ENCODE assay signal across 20 cellular contexts in the genomic region with DNA sequence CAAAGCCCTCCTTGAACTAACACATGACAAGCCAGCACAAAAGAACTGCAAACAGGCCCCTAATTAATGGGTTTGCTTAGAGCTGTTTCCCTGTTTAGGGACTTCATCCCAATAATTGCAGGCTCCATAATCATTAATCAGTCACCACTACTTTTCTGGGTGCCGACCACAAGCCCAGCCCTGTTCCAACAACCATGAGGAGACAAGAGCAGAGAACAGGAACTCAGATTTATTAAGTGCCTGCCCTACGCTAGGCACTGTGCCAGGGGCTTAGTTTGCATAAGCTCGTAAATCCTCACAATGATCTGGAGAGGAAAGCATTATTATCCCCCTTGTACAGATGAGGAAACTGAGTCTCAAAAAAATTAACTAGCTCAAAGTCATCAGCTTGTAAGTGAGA.
A peak's percentile ranks its signal among the peaks of the same experiment; 100 is the strongest.
DNase-seq lines count a peak whose midpoint lies in the region; ATAC-seq and TF ChIP-seq lines count a peak whose summit lies in the region.
"Had no signal": no experiment of that assay in that cellular context is flagged by ENCODE, and none has a peak within 500 bp of the region (broad histone marks: within the 10 kb centered on the region; RNA-seq: fewer than 3 reads in every experiment).

No MANE protein-coding gene starts in this region.

- DNase-seq in A673 (ENCODE audit: low spot score) = peak; percentile 65
- peak; percentile 54 for DNase-seq in NCI-H1417 treated with DMSO at 0.1 percent for 48 hours (lab: John Stamatoyannopoulos, UW)
- peak; percentile 43 for DNase-seq in islet precursor cell
- DNase-seq in gastrocnemius medialis = no peak
- DNase-seq in NCI-H1048 (lab: John Stamatoyannopoulos, UW) = no peak
- DNase-seq in NCI-H2227 treated with DMSO at 0.1 percent for 48 hours (lab: John Stamatoyannopoulos, UW) = no peak
- no peak for DNase-seq in Caco-2
- DNase-seq: CD8-positive, alpha-beta memory T cell; GDM1; KBM-7; MV-4-11; NCI-H1694; NCI-H446; NCI-H748 treated with DMSO at 0.1 percent for 48 hours; Peyer's patch had no signal

- no peaks in the 10 kb centered on the region for H3K27me3 Mint-ChIP-seq in Caco-2 (ENCODE audit: insufficient read depth, unreplicated experiment)
- H3K27me3 Mint-ChIP-seq: CD8-positive, alpha-beta memory T cell had no signal

- no peak for TF ChIP-seq CTCF in A673 (conservative IDR thresholded peaks at IDR 0.05; ENCODE audit: low read depth, low read length)
- no peak for TF ChIP-seq CTCF in gastrocnemius medialis (IDR thresholded peaks at IDR 0.05 in 4 of 5, conservative IDR thresholded peaks at IDR 0.05 in 1 of 5)
- TF ChIP-seq CTCF in Caco-2 (IDR thresholded peaks at IDR 0.05; ENCODE audit: insufficient read depth in 1 of 2, low read depth in 1 of 2, low read length in 1 of 2, severe bottlenecking in 1 of 2, unreplicated experiment in 1 of 2) = no peak

- H3K9me3 Mint-ChIP-seq in Caco-2 (ENCODE audit: unreplicated experiment) = peaks cover 9% of the 10 kb centered on the region

- no peak overlapping the region for H3K27ac ChIP-seq in A673 (ENCODE audit: low read depth, low read length, poor library complexity, severe bottlenecking)
- peak overlapping the region; percentile 89 to 98 (median 98) for H3K27ac ChIP-seq in gastrocnemius medialis
- H3K27ac ChIP-seq: BLaER1 treated with 17β-estradiol and CSF1 and Interleukin-3, amounts not matched to agents 10 nM and 100 nM; Peyer's patch had no signal

- intact Hi-C loops in A673 (cut with micrococcal nuclease; ENCODE audit: unreplicated experiment) = no loop called here
- intact Hi-C loops in gastrocnemius medialis (cut with DNase I; ENCODE audit: low total_unique reads) = loop anchor here (5.0 kb wide), 1 partner anchor 437 kb away; a partner anchor contains a TSS
- intact Hi-C loops in Caco-2 (cut with micrococcal nuclease; ENCODE audit: unreplicated experiment) = no loop called here

- H3K4me3 ChIP-seq in A673 (ENCODE audit: low read depth, low read length, poor library complexity, severe bottlenecking) = no peak overlapping the region
- H3K4me3 ChIP-seq in gastrocnemius medialis = no peak overlapping the region
- no peak overlapping the region for H3K4me3 ChIP-seq in Caco-2 (ENCODE audit: low read depth, low read length)
- H3K4me3 ChIP-seq: BLaER1 treated with 17β-estradiol and CSF1 and Interleukin-3, amounts not matched to agents 10 nM and 100 nM; GM12878; GM23338; Peyer's patch had no signal

- no peaks in the 10 kb centered on the region for H3K36me3 ChIP-seq in A673 (ENCODE audit: insufficient read depth, low read length, poor library complexity, severe bottlenecking)
- no peaks in the 10 kb centered on the region for H3K36me3 ChIP-seq in gastrocnemius medialis
- no peaks in the 10 kb centered on the region for H3K36me3 ChIP-seq in Caco-2 (ENCODE audit: control insufficient read depth, insufficient read depth, low read length)
- H3K36me3 ChIP-seq: Peyer's patch had no signal

- peaks cover 41% of the 10 kb centered on the region for H3K4me1 Mint-ChIP-seq in Caco-2 (ENCODE audit: low read depth, unreplicated experiment)
- H3K4me1 Mint-ChIP-seq: CD8-positive, alpha-beta memory T cell; GM23338 had no signal

- CTCF ChIA-PET in A673 (lab: Charles Lee) (no interaction called here), Caco-2 (lab: Charles Lee) (no interaction called here)

- POLR2A ChIA-PET in A673 (lab: Charles Lee; ENCODE audit: low non-redundant PET) (no interaction called here), Caco-2 (lab: Charles Lee) (no interaction called here)

- in situ Hi-C loops in gastrocnemius medialis (cut with MboI; ENCODE audit: low sequenced_read_pairs in 4 of 4) = loop anchor here in 2 of 4 donors (5.0 to 10.0 kb wide), 2 partner anchors 70 to 127 kb away; no protein-coding TSS in a partner anchor

- H3K36me3 Mint-ChIP-seq in Caco-2 (ENCODE audit: insufficient read depth, unreplicated experiment) = no peaks in the 10 kb centered on the region

- no peak for TF ChIP-seq POLR2A in gastrocnemius medialis (IDR thresholded peaks at IDR 0.05)

- ATAC-seq in gastrocnemius medialis = no peak
- ATAC-seq: GM12878, GM23338, HCT116, Right ventricle myocardium inferior had no signal

- no peak overlapping the region for H3K27ac Mint-ChIP-seq in Caco-2 (ENCODE audit: unreplicated experiment)
- H3K27ac Mint-ChIP-seq: GM23338 had no signal

- H3K9me3 ChIP-seq in A673 (ENCODE audit: low read depth, low read length, poor library complexity, severe bottlenecking) (no peaks in the 10 kb centered on the region), gastrocnemius medialis (no peaks in the 10 kb centered on the region), Caco-2 (peaks cover 13% of the 10 kb centered on the region; the same call in 1 of the 2 replicates)
- H3K9me3 ChIP-seq: Peyer's patch had no signal

- no TSS peak for BruUV-seq in A673 (replicated peaks; lab: Mats Ljungman, UMichigan)
- BruUV-seq in Caco-2 (replicated peaks; lab: Mats Ljungman, UMichigan) = no TSS peak

- peaks cover 12% of the 10 kb centered on the region for H3K4me1 ChIP-seq in A673 (ENCODE audit: insufficient read depth, low read length, poor library complexity, severe bottlenecking)
- peaks cover 67 to 69% of the 10 kb centered on the region in 2 donors for H3K4me1 ChIP-seq in gastrocnemius medialis
- peaks cover 29% of the 10 kb centered on the region for H3K4me1 ChIP-seq in Caco-2
- H3K4me1 ChIP-seq: BLaER1 treated with 17β-estradiol and CSF1 and Interleukin-3, amounts not matched to agents 10 nM and 100 nM had no signal

- no peak overlapping the region for H3K4me3 Mint-ChIP-seq in Caco-2 (ENCODE audit: unreplicated experiment)
- H3K4me3 Mint-ChIP-seq: CD8-positive, alpha-beta memory T cell; GM23338 had no signal

- H3K27me3 ChIP-seq in A673 (replicated peaks; ENCODE audit: insufficient read depth, low read depth, low read length, poor library complexity) (no peaks in the 10 kb centered on the region), gastrocnemius medialis (no peaks in the 10 kb centered on the region), Caco-2 (replicated peaks; ENCODE audit: control insufficient read depth, insufficient read depth, low read length) (no peaks in the 10 kb centered on the region)
- H3K27me3 ChIP-seq: BLaER1 treated with 17β-estradiol and CSF1 and Interleukin-3, amounts not matched to agents 10 nM and 100 nM; Peyer's patch had no signal

Comparison
In these comparisons a context has a peak if more than half of its experiments do, and no peak if none do; other contexts are left out.
1. DNase-seq: peak in A673 (single experiment), NCI-H1417 treated with DMSO at 0.1 percent for 48 hours (single experiment) and islet precursor cell (single experiment); none in gastrocnemius medialis (0 of 2), NCI-H1048 (single experiment), NCI-H2227 treated with DMSO at 0.1 percent for 48 hours (single experiment) and Caco-2 (0 of 2).